ENCODE assay signal across 2 cellular contexts in genomic region chr9:126032135-126032534, GRCh38.
A peak's percentile ranks its signal among the peaks of the same experiment; 100 is the strongest.
TF ChIP-seq lines count a peak whose summit lies in the region.

No MANE protein-coding gene starts in this region.

TF ChIP-seq in HEK293, 187 proteins besides CTCF, POLR2A, EP300 and RAD21 (continued from another document):
- 0 out of 2 replicates have a peak, but pooled peaks have one; percentile 39 for TF ChIP-seq ZNF239 (tag by site-specific recombination; IDR thresholded peaks at IDR 0.05)
TF ChIP-seq in HEK293: peak in this region for 1.

TF ChIP-seq in K562, 482 proteins besides CTCF, POLR2A, EP300 and RAD21 (continued from another document):
- peak; percentile 86 for TF ChIP-seq ZNF239 (CRISPR knock-in tag; IDR thresholded peaks at IDR 0.05)
